1 cellular context compared by ENCODE assay signal in genomic region chrX:2926664-2927275, GRCh38.
TF ChIP-seq lines count a peak whose summit lies in the region.

No MANE protein-coding gene starts in this region.

TF ChIP-seq in K562, 482 proteins besides CTCF, POLR2A, EP300 and RAD21 (continued from another document):
- no peak for TF ChIP-seq AFF4 (CRISPR knock-in tag; IDR thresholded peaks at IDR 0.05)
- peak; percentile 29; the same call in 1 of the 2 replicates for TF ChIP-seq BCOR (IDR thresholded peaks at IDR 0.05)
- no peak for TF ChIP-seq ZNF512 (tag; IDR thresholded peaks at IDR 0.05)
- no peak for TF ChIP-seq DACH1 (IDR thresholded peaks at IDR 0.05; ENCODE audit: partially characterized antibody)
- peak; percentile 61 for TF ChIP-seq ZNF121 (CRISPR knock-in tag; conservative IDR thresholded peaks at IDR 0.05)
- no peak for TF ChIP-seq MAFF (IDR thresholded peaks at IDR 0.05; ENCODE audit: low read length)
